Comparison of ENCODE assay signal across 8 cellular contexts in genomic region chr2:154452906-154453493, GRCh38.
DNase-seq lines count a peak whose midpoint lies in the region; ATAC-seq and TF ChIP-seq lines count a peak whose summit lies in the region.

No MANE protein-coding gene starts in this region.

- no peaks in the 10 kb centered on the region for H3K4me1 Mint-ChIP-seq in T-helper 2 cell treated with Interferon-gamma antibody and Interleukin-4, amounts not matched to agents 5 μg/mL and 100 μg/mL, for 36 hours (ENCODE audit: low read depth)

- H3K9me3 ChIP-seq in Peyer's patch: no peaks in the 10 kb centered on the region

- no peak overlapping the region for H3K4me3 ChIP-seq in Peyer's patch

- H3K36me3 ChIP-seq in Peyer's patch: no peaks in the 10 kb centered on the region

- H3K4me1 ChIP-seq in Peyer's patch: peaks cover 0 to 3% (median 0%) of the 10 kb centered on the region in 4 donors

- DNase-seq in DMS 273 (lab: John Stamatoyannopoulos, UW; ENCODE audit: unreplicated experiment): peak; percentile 46
- DNase-seq in DMS 273 treated with DMSO at 0.1 percent for 48 hours (lab: John Stamatoyannopoulos, UW): no peak
- no peak for DNase-seq in Peyer's patch
- peak; percentile 24 for DNase-seq in iPS-NIHi11 (ENCODE audit: low spot score)
- DNase-seq in T-helper 2 cell treated with Interferon-gamma antibody and Interleukin-4, amounts not matched to agents 5 μg/mL and 100 μg/mL, for 36 hours (ENCODE audit: low spot score): no peak

- no peaks in the 10 kb centered on the region for H3K9me3 Mint-ChIP-seq in T-helper 2 cell treated with Interferon-gamma antibody and Interleukin-4, amounts not matched to agents 5 μg/mL and 100 μg/mL, for 36 hours

- H3K27ac ChIP-seq in Peyer's patch: no peak overlapping the region

- TF ChIP-seq CTCF in Peyer's patch (IDR thresholded peaks at IDR 0.05): peak in 4 of 6 experiments; percentile 22 to 58 (median 49)

- H3K4me3 Mint-ChIP-seq in T-helper 2 cell treated with Interferon-gamma antibody and Interleukin-4, amounts not matched to agents 5 μg/mL and 100 μg/mL, for 36 hours: no peak overlapping the region

- no peak for TF ChIP-seq POLR2A in Peyer's patch (IDR thresholded peaks at IDR 0.05)

- H3K27me3 Mint-ChIP-seq in T-helper 2 cell treated with Interferon-gamma antibody and Interleukin-4, amounts not matched to agents 5 μg/mL and 100 μg/mL, for 36 hours (ENCODE audit: low read depth): no peaks in the 10 kb centered on the region

- H3K36me3 Mint-ChIP-seq in T-helper 2 cell treated with Interferon-gamma antibody and Interleukin-4, amounts not matched to agents 5 μg/mL and 100 μg/mL, for 36 hours (ENCODE audit: low read depth): no peaks in the 10 kb centered on the region

- H3K27ac Mint-ChIP-seq in T-helper 2 cell treated with Interferon-gamma antibody and Interleukin-4, amounts not matched to agents 5 μg/mL and 100 μg/mL, for 36 hours: no peak overlapping the region

- H3K27me3 ChIP-seq in Peyer's patch: no peaks in the 10 kb centered on the region

- ATAC-seq in HG03066 (IDR thresholded peaks at IDR 0.05; ENCODE audit: low read depth, unreplicated experiment) (peak; percentile 66), GM21737 (IDR thresholded peaks at IDR 0.05; ENCODE audit: unreplicated experiment) (no peak), GM19023 (IDR thresholded peaks at IDR 0.05; ENCODE audit: unreplicated experiment) (no peak)

Comparison
In these comparisons a context has a peak if more than half of its experiments do, and no peak if none do; other contexts are left out.
1. DNase-seq: peak in DMS 273 (single experiment) and iPS-NIHi11 (single experiment); none in DMS 273 treated with DMSO at 0.1 percent for 48 hours (single experiment), Peyer's patch (0 of 3) and T-helper 2 cell treated with Interferon-gamma antibody and Interleukin-4, amounts not matched to agents 5 μg/mL and 100 μg/mL, for 36 hours (single experiment).